Comparison of ENCODE assay signal across 8 cellular contexts in genomic region chr4:56049428-56050212, GRCh38.
DNase-seq lines count a peak whose midpoint lies in the region; ATAC-seq and TF ChIP-seq lines count a peak whose summit lies in the region.

No MANE protein-coding gene starts in this region.

- TF ChIP-seq POLR2A in body of pancreas (IDR thresholded peaks at IDR 0.05) (no peak), sigmoid colon (IDR thresholded peaks at IDR 0.05) (no peak)

- peak overlapping the region; percentile 89 for H3K9ac ChIP-seq in iPS-20b (ENCODE audit: low read depth, low read length)

- DNase-seq in DMS79 (lab: John Stamatoyannopoulos, UW): peak; percentile 23
- peak; percentile 37 for DNase-seq in OCI-M2 (lab: John Stamatoyannopoulos, UW; ENCODE audit: unreplicated experiment)
- peak in 3 of 4 donors; percentile 8 to 11 (median 10) for DNase-seq in body of pancreas
- DNase-seq in sigmoid colon: no peak
- no peak for DNase-seq in HuH-7 (ENCODE audit: low spot score)

- H3K4me1 ChIP-seq in body of pancreas: peaks cover 13% of the 10 kb centered on the region
- H3K4me1 ChIP-seq in iPS-20b (ENCODE audit: insufficient read depth, low read length): peaks cover 11% of the 10 kb centered on the region; the same call in 1 of the 2 replicates
- H3K4me1 ChIP-seq in sigmoid colon: peaks cover 0 to 18% (median 17%) of the 10 kb centered on the region in 4 donors

- H3K36me3 ChIP-seq in body of pancreas (replicated peaks in 1 of 2; ENCODE audit: insufficient read depth in 1 of 2, low read depth in 2 of 2) (no peaks in the 10 kb centered on the region), iPS-20b (ENCODE audit: insufficient read depth, low read depth, low read length) (no peaks in the 10 kb centered on the region), sigmoid colon (no peaks in the 10 kb centered on the region)

- H3K27ac ChIP-seq in body of pancreas (no peak overlapping the region), iPS-20b (ENCODE audit: low read length) (peak overlapping the region; percentile 24), sigmoid colon (peak overlapping the region in 3 of 4 donors; percentile 57 to 64 (median 61))

- peak overlapping the region in 1 of 2 donors; percentile 24 for H3K4me3 ChIP-seq in body of pancreas
- peak overlapping the region; percentile 93 for H3K4me3 ChIP-seq in iPS-20b (ENCODE audit: low read length)
- peak overlapping the region; percentile 21 to 74 (median 64) for H3K4me3 ChIP-seq in sigmoid colon

- no peak for TF ChIP-seq EP300 in sigmoid colon (IDR thresholded peaks at IDR 0.05)

- 0% methylated on average over 17 to 48 of the region's 54 CpGs for WGBS in body of pancreas, 2 donors
- 1% methylated on average over 54 of the region's 54 CpGs for WGBS in sigmoid colon, 2 donors

- intact Hi-C loops in body of pancreas (cut with DNase I): no loop called here
- intact Hi-C loops in sigmoid colon (cut with DNase I): no loop called here

- H3K27me3 ChIP-seq in body of pancreas: peaks cover 0 to 13% of the 10 kb centered on the region in 2 donors
- H3K27me3 ChIP-seq in iPS-20b (ENCODE audit: insufficient read depth, low read length): peaks cover 4% of the 10 kb centered on the region; the same call in 1 of the 2 replicates
- peaks cover 0 to 18% (median 5%) of the 10 kb centered on the region in 3 donors for H3K27me3 ChIP-seq in sigmoid colon

- ATAC-seq in GM19452 (IDR thresholded peaks at IDR 0.05; ENCODE audit: unreplicated experiment) (peak; percentile 30), HG03442 (IDR thresholded peaks at IDR 0.05; ENCODE audit: unreplicated experiment) (peak; percentile 31), body of pancreas (peak; percentile 33)

- TF ChIP-seq CTCF in body of pancreas (IDR thresholded peaks at IDR 0.05) (no peak), sigmoid colon (IDR thresholded peaks at IDR 0.05) (no peak)

- H3K9me3 ChIP-seq in body of pancreas (no peaks in the 10 kb centered on the region), iPS-20b (ENCODE audit: insufficient read depth, low read depth, low read length) (no peaks in the 10 kb centered on the region), sigmoid colon (no peaks in the 10 kb centered on the region)

Comparison
In these comparisons a context has a peak if more than half of its experiments do, and no peak if none do; other contexts are left out.
1. DNase-seq: peak in DMS79 (single experiment), OCI-M2 (single experiment) and body of pancreas (3 of 4); none in sigmoid colon (single experiment) and HuH-7 (single experiment).
2. H3K27ac ChIP-seq: peak in iPS-20b (single experiment) and sigmoid colon (3 of 4); none in body of pancreas (0 of 4).
3. Peak in every context shown above with its lines, with median percentiles within 50 percentile points of each other: ATAC-seq.